Comparison of ENCODE assay signal across 8 cellular contexts in the genomic region with DNA sequence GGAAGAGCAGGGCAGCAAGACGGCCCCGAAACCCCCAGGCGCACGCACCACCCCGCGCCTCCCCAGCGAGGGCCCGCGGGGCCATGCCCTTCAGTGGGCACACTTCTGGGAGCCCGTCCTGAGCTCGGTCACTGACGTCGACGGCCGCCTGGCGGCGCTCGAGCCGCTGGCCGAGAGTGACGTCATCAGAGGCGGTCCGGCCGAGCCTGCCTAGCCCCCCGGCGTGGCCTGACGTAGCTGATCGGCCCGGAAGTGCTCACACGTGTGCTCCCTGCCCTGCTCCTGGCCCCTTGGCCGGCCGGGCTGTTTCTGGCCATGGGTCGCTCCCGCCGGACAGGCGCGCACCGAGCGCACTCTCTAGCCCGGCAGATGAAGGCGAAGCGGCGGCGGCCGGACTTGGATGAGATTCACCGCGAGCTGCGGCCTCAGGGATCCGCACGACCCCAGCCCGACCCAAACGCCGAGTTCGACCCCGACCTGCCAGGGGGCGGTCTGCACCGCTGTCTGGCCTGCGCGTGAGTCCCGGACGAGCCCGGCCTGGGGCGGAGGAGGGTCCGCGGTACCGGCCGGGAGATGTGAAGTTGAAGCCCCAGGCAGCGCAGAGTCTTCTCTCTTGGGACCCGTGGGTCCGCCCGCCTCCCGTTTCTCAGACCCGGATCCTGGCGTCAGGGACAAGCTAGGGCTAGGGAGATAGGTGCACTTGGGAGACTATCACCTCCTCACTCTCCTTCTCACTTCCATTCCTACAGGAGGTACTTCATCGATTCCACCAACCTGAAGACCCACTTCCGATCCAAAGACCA. TPM values are rescaled to one million over a fixed set of nuclear protein-coding genes. Genes with fewer than 3 reads are reported as not detected.
DNase-seq lines count a peak whose midpoint lies in the region; ATAC-seq and TF ChIP-seq lines count a peak whose summit lies in the region.

A gene (plus strand): TSS at position 240 of the 803 bp plus-strand sequence. CDS start 76 bp downstream, at position 316.

- ATAC-seq in GM19455 (IDR thresholded peaks at IDR 0.05; ENCODE audit: unreplicated experiment), result peak; percentile 92

- peaks cover 4% of the 10 kb centered on the region for H3K36me3 Mint-ChIP-seq in endodermal cell (ENCODE audit: low read depth)

- WGBS in endodermal cell (ENCODE audit: insufficient coverage in 1 of 2, insufficient read length in 1 of 2), 2 experiments, result 0 to 2% methylated on average over 38 to 75 of the region's 76 CpGs
- 1% methylated on average over 39 to 67 of the region's 76 CpGs for WGBS in mesodermal cell (ENCODE audit: insufficient coverage in 2 of 2), 2 experiments

- H3K4me3 ChIP-seq in endodermal cell (ENCODE audit: low read length) (peak within 1 kb of the TSS; percentile 91), mesodermal cell (ENCODE audit: extremely low read depth, insufficient read depth, low read length, poor library complexity, severe bottlenecking) (peak within 1 kb of the TSS; percentile 74)

- peaks cover 29% of the 10 kb centered on the region for H3K27me3 Mint-ChIP-seq in endodermal cell (ENCODE audit: insufficient read depth)

- H3K27ac Mint-ChIP-seq in endodermal cell, result peak within 1 kb of the TSS; percentile 91

- H3K9me3 ChIP-seq in endodermal cell (ENCODE audit: control insufficient read depth, low read length) (no peaks in the 10 kb centered on the region), mesodermal cell (ENCODE audit: control insufficient read depth, low read length) (no peaks in the 10 kb centered on the region)

- H3K27me3 ChIP-seq in endodermal cell (ENCODE audit: control insufficient read depth, insufficient read depth, low read length, poor library complexity, severe bottlenecking), result no peaks in the 10 kb centered on the region

- peak within 1 kb of the TSS; percentile 80 for H3K4me3 Mint-ChIP-seq in endodermal cell

- TF ChIP-seq CTCF in endodermal cell (conservative IDR thresholded peaks at IDR 0.05), result peak; percentile 95

- H3K36me3 ChIP-seq in endodermal cell (ENCODE audit: control insufficient read depth, insufficient read depth, low read length) (no peaks in the 10 kb centered on the region), mesodermal cell (ENCODE audit: control insufficient read depth, insufficient read depth, low read length) (no peaks in the 10 kb centered on the region)

- H3K9ac ChIP-seq in endodermal cell (ENCODE audit: extremely low read depth, low read length, poor library complexity, severe bottlenecking), result peak within 1 kb of the TSS; percentile 79

- H3K4me1 Mint-ChIP-seq in endodermal cell, result peaks cover 28% of the 10 kb centered on the region

- H3K9me3 Mint-ChIP-seq in endodermal cell, result no peaks in the 10 kb centered on the region

- peak; percentile 80 for DNase-seq in COR-L47 (lab: John Stamatoyannopoulos, UW)
- peak; percentile 62 for DNase-seq in HS-27A (ENCODE audit: low read depth)
- DNase-seq in NOMO-1 treated with dmso at 0.1 percent for 144 hours (lab: John Stamatoyannopoulos, UW; ENCODE audit: unreplicated experiment), result peak; percentile 94
- DNase-seq in activated CD8-positive, alpha-beta memory T cell treated with anti-CD3 and anti-CD28 coated beads, Interleukin-2, amount 50 U/mL, for 1 hour (ENCODE audit: extremely low read depth), result peak; percentile 45
- peak; percentile 96 for DNase-seq in endodermal cell
- peak; percentile 76 for DNase-seq in stimulated activated CD8-positive, alpha-beta memory T cell treated with anti-CD3 and anti-CD28 coated beads, Interleukin-15, amount 100 ng/mL, for 24 hours (ENCODE audit: low read depth)

- H3K4me1 ChIP-seq in endodermal cell (ENCODE audit: control insufficient read depth, insufficient read depth, low read length) (peaks cover 15% of the 10 kb centered on the region), mesodermal cell (ENCODE audit: control insufficient read depth, insufficient read depth, low read length, poor library complexity, severe bottlenecking) (peaks cover 18% of the 10 kb centered on the region)

- peak within 1 kb of the TSS; percentile 79 for H3K27ac ChIP-seq in endodermal cell (ENCODE audit: low read depth, low read length)
- H3K27ac ChIP-seq in mesodermal cell (ENCODE audit: low read depth, low read length, severe bottlenecking), result peak within 1 kb of the TSS; percentile 77

RNA-seq across cellular contexts. Expression of the gene that starts here (rescaled TPM):
- total RNA-seq in endodermal cell, result 10 to 100 TPM; 31.4 to 33.7 TPM
- polyA plus RNA-seq in endodermal cell (2013, experiment 1 of 2), result 30.4 TPM
- polyA plus RNA-seq in endodermal cell (2013, experiment 2 of 2), result 26.1 TPM
- polyA plus RNA-seq in mesodermal cell (2013, experiment 1 of 2), result 28.6 TPM
- 18.3 TPM for polyA plus RNA-seq in mesodermal cell (2013, experiment 2 of 2)

Comparison
In these comparisons a context has a peak if more than half of its experiments do, and no peak if none do; other contexts are left out.
1. Peak in every context shown above with its lines: DNase-seq, ATAC-seq, H3K4me3 ChIP-seq and H3K27ac ChIP-seq.
2. DNase-seq: peak in every context shown above with its lines; median percentile 96 in endodermal cell; 94 in NOMO-1 treated with dmso at 0.1 percent for 144 hours; 80 in COR-L47; 76 in stimulated activated CD8-positive, alpha-beta memory T cell treated with anti-CD3 and anti-CD28 coated beads, Interleukin-15, amount 100 ng/mL, for 24 hours; 62 in HS-27A; 45 in activated CD8-positive, alpha-beta memory T cell treated with anti-CD3 and anti-CD28 coated beads, Interleukin-2, amount 50 U/mL, for 1 hour.